ENCODE assay signal across 21 cellular contexts in genomic region chr6:118641042-118641441, GRCh38. TPM values are rescaled to one million over a fixed set of nuclear protein-coding genes. Genes with fewer than 3 reads are reported as not detected.
DNase-seq lines count a peak whose midpoint lies in the region; ATAC-seq and TF ChIP-seq lines count a peak whose summit lies in the region.
"Had no signal": no experiment of that assay in that cellular context is flagged by ENCODE, and none has a peak within 500 bp of the region (broad histone marks: within the 10 kb centered on the region; RNA-seq: fewer than 3 reads in every experiment).

No MANE protein-coding gene starts in this region.

- no peak overlapping the region for H3K4me3 Mint-ChIP-seq in activated CD8-positive, alpha-beta T cell treated with anti-CD3 and anti-CD28 coated beads for 36 hours
- H3K4me3 Mint-ChIP-seq in activated CD8-positive, alpha-beta T cell treated with anti-CD3 and anti-CD28 coated beads, Interleukin-2, amount 10 ng/mL, durations not matched to agents 7 days and 5 days, result no peak overlapping the region
- H3K4me3 Mint-ChIP-seq in HFFc6 (no peak overlapping the region), mesothelial cell of epicardium (no peak overlapping the region)
- H3K4me3 Mint-ChIP-seq in activated CD4-positive, alpha-beta memory T cell treated with anti-CD3 and anti-CD28 coated beads, Interleukin-2, amount 10 ng/mL, durations not matched to agents 7 days and 5 days, result no peak overlapping the region

- CTCF ChIA-PET in activated CD8-positive, alpha-beta T cell treated with anti-CD3 and anti-CD28 coated beads for 36 hours (lab: Charles Lee), result no interaction called here
- CTCF ChIA-PET in activated CD8-positive, alpha-beta T cell treated with anti-CD3 and anti-CD28 coated beads, Interleukin-2, amount 10 ng/mL, durations not matched to agents 7 days and 5 days (lab: Charles Lee), result interaction anchor here (1.1 to 1.4 kb wide), 2 partner anchors 76 to 135 kb away, joined by 3 read pairs; no protein-coding TSS in a partner anchor
- CTCF ChIA-PET in activated CD4-positive, alpha-beta memory T cell treated with anti-CD3 and anti-CD28 coated beads, Interleukin-2, amount 10 ng/mL, durations not matched to agents 7 days and 5 days (lab: Charles Lee), result no interaction called here

- peaks cover 23% of the 10 kb centered on the region for H3K36me3 Mint-ChIP-seq in activated CD8-positive, alpha-beta T cell treated with anti-CD3 and anti-CD28 coated beads for 36 hours (ENCODE audit: low read depth)
- H3K36me3 Mint-ChIP-seq in activated CD8-positive, alpha-beta T cell treated with anti-CD3 and anti-CD28 coated beads, Interleukin-2, amount 10 ng/mL, durations not matched to agents 7 days and 5 days (ENCODE audit: low read depth), result peaks cover 33% of the 10 kb centered on the region
- peaks cover 5% of the 10 kb centered on the region; the same call in 1 of the 2 replicates for H3K36me3 Mint-ChIP-seq in HFFc6 (ENCODE audit: low read depth)
- H3K36me3 Mint-ChIP-seq in mesothelial cell of epicardium, result no peaks in the 10 kb centered on the region
- H3K36me3 Mint-ChIP-seq in activated CD4-positive, alpha-beta memory T cell treated with anti-CD3 and anti-CD28 coated beads, Interleukin-2, amount 10 ng/mL, durations not matched to agents 7 days and 5 days (ENCODE audit: low read depth), result peaks cover 18% of the 10 kb centered on the region

- peaks cover 68% of the 10 kb centered on the region for H3K4me1 Mint-ChIP-seq in activated CD8-positive, alpha-beta T cell treated with anti-CD3 and anti-CD28 coated beads for 36 hours (ENCODE audit: low read depth)
- peaks cover 40% of the 10 kb centered on the region for H3K4me1 Mint-ChIP-seq in activated CD8-positive, alpha-beta T cell treated with anti-CD3 and anti-CD28 coated beads, Interleukin-2, amount 10 ng/mL, durations not matched to agents 7 days and 5 days (ENCODE audit: low read depth)
- H3K4me1 Mint-ChIP-seq in HFFc6 (ENCODE audit: low read depth) (peaks cover 23% of the 10 kb centered on the region), mesothelial cell of epicardium (peaks cover 10% of the 10 kb centered on the region)
- peaks cover 31% of the 10 kb centered on the region for H3K4me1 Mint-ChIP-seq in activated CD4-positive, alpha-beta memory T cell treated with anti-CD3 and anti-CD28 coated beads, Interleukin-2, amount 10 ng/mL, durations not matched to agents 7 days and 5 days

- POLR2A ChIA-PET in activated CD8-positive, alpha-beta T cell treated with anti-CD3 and anti-CD28 coated beads for 36 hours (lab: Charles Lee), result no interaction called here
- POLR2A ChIA-PET in activated CD8-positive, alpha-beta T cell treated with anti-CD3 and anti-CD28 coated beads, Interleukin-2, amount 10 ng/mL, durations not matched to agents 7 days and 5 days (lab: Charles Lee), result no interaction called here
- POLR2A ChIA-PET in activated CD4-positive, alpha-beta memory T cell treated with anti-CD3 and anti-CD28 coated beads, Interleukin-2, amount 10 ng/mL, durations not matched to agents 7 days and 5 days (lab: Charles Lee), result interaction anchor here (0.9 kb wide), 1 partner anchor 10 kb away, joined by 3 read pairs; the partner anchor contains the start of gene CEP85L

- no peak for DNase-seq in activated CD8-positive, alpha-beta T cell treated with anti-CD3 and anti-CD28 coated beads for 36 hours
- DNase-seq in activated CD8-positive, alpha-beta T cell treated with anti-CD3 and anti-CD28 coated beads, Interleukin-2, amount 10 ng/mL, durations not matched to agents 7 days and 5 days, result no peak
- DNase-seq in HFFc6, result no peak
- peak; percentile 62 for DNase-seq in amniotic epithelial cell (ENCODE audit: low read depth)
- no peak for DNase-seq in mesothelial cell of epicardium (ENCODE audit: low spot score in 2 of 2, unreplicated experiment in 2 of 2)
- DNase-seq in activated CD4-positive, alpha-beta memory T cell treated with anti-CD3 and anti-CD28 coated beads, Interleukin-2, amount 10 ng/mL, durations not matched to agents 7 days and 5 days, result no peak
- DNase-seq in effector CD8-positive, alpha-beta T cell (lab: John Stamatoyannopoulos, UW), result no peak
- DNase-seq: 8988T, DMS53, GDM1, H7, NCI-H1105, NCI-H146, NCI-H2029, NCI-H2227 treated with DMSO at 0.1 percent for 48 hours, NCI-H510A, NCI-H748 treated with DMSO at 0.1 percent for 48 hours, PC-9, RPMI8226, SHP77 had no signal

- intact Hi-C loops in activated CD8-positive, alpha-beta T cell treated with anti-CD3 and anti-CD28 coated beads for 36 hours (cut with micrococcal nuclease), result no loop called here

- H3K27me3 Mint-ChIP-seq in activated CD8-positive, alpha-beta T cell treated with anti-CD3 and anti-CD28 coated beads for 36 hours, result no peaks in the 10 kb centered on the region
- no peaks in the 10 kb centered on the region for H3K27me3 Mint-ChIP-seq in activated CD8-positive, alpha-beta T cell treated with anti-CD3 and anti-CD28 coated beads, Interleukin-2, amount 10 ng/mL, durations not matched to agents 7 days and 5 days (ENCODE audit: low read depth)
- H3K27me3 Mint-ChIP-seq in HFFc6 (ENCODE audit: insufficient read depth) (no peaks in the 10 kb centered on the region; the same call in 1 of the 2 replicates), mesothelial cell of epicardium (ENCODE audit: low read depth) (no peaks in the 10 kb centered on the region)
- H3K27me3 Mint-ChIP-seq in activated CD4-positive, alpha-beta memory T cell treated with anti-CD3 and anti-CD28 coated beads, Interleukin-2, amount 10 ng/mL, durations not matched to agents 7 days and 5 days, result no peaks in the 10 kb centered on the region

- peaks cover 7% of the 10 kb centered on the region for H3K9me3 Mint-ChIP-seq in activated CD8-positive, alpha-beta T cell treated with anti-CD3 and anti-CD28 coated beads for 36 hours
- no peaks in the 10 kb centered on the region for H3K9me3 Mint-ChIP-seq in activated CD8-positive, alpha-beta T cell treated with anti-CD3 and anti-CD28 coated beads, Interleukin-2, amount 10 ng/mL, durations not matched to agents 7 days and 5 days (ENCODE audit: insufficient read depth)
- no peaks in the 10 kb centered on the region for H3K9me3 Mint-ChIP-seq in HFFc6
- peaks cover 7% of the 10 kb centered on the region for H3K9me3 Mint-ChIP-seq in mesothelial cell of epicardium
- no peaks in the 10 kb centered on the region for H3K9me3 Mint-ChIP-seq in activated CD4-positive, alpha-beta memory T cell treated with anti-CD3 and anti-CD28 coated beads, Interleukin-2, amount 10 ng/mL, durations not matched to agents 7 days and 5 days

- no peak for ATAC-seq in activated CD8-positive, alpha-beta T cell treated with anti-CD3 and anti-CD28 coated beads for 36 hours
- ATAC-seq in activated CD8-positive, alpha-beta T cell treated with anti-CD3 and anti-CD28 coated beads, Interleukin-2, amount 10 ng/mL, durations not matched to agents 7 days and 5 days, result no peak
- ATAC-seq in HG03108 (IDR thresholded peaks at IDR 0.05; ENCODE audit: unreplicated experiment), result no peak

- no peak for TF ChIP-seq CTCF in activated CD8-positive, alpha-beta T cell treated with anti-CD3 and anti-CD28 coated beads for 36 hours (IDR thresholded peaks at IDR 0.05)
- TF ChIP-seq CTCF in HFFc6 (IDR thresholded peaks at IDR 0.05), result no peak
- no peak for TF ChIP-seq CTCF in mesothelial cell of epicardium (IDR thresholded peaks at IDR 0.05; ENCODE audit: unreplicated experiment)

- H3K27ac Mint-ChIP-seq in activated CD8-positive, alpha-beta T cell treated with anti-CD3 and anti-CD28 coated beads for 36 hours, result peak overlapping the region; percentile 6
- H3K27ac Mint-ChIP-seq in activated CD8-positive, alpha-beta T cell treated with anti-CD3 and anti-CD28 coated beads, Interleukin-2, amount 10 ng/mL, durations not matched to agents 7 days and 5 days, result no peak overlapping the region
- peak overlapping the region; percentile 1; the same call in 1 of the 2 replicates for H3K27ac Mint-ChIP-seq in HFFc6
- H3K27ac Mint-ChIP-seq in mesothelial cell of epicardium, result peak overlapping the region; percentile 5
- no peak overlapping the region for H3K27ac Mint-ChIP-seq in activated CD4-positive, alpha-beta memory T cell treated with anti-CD3 and anti-CD28 coated beads, Interleukin-2, amount 10 ng/mL, durations not matched to agents 7 days and 5 days

RNA-seq across cellular contexts. Expression of gene CEP85L, which starts 10.3 kb away (rescaled TPM):
- total RNA-seq in activated CD8-positive, alpha-beta T cell treated with anti-CD3 and anti-CD28 coated beads for 36 hours, result 10 to 100 TPM; 39.6 to 40.3 TPM
- 10 to 100 TPM; 45.7 to 48.7 TPM for total RNA-seq in activated CD8-positive, alpha-beta T cell treated with anti-CD3 and anti-CD28 coated beads, Interleukin-2, amount 10 ng/mL, durations not matched to agents 7 days and 5 days
- total RNA-seq in HFFc6 (2021; fragmentation: NEBNext Ultra II Directional; extraction: Animal tissue kit (Norgen Biotek cat#: 25700)), result 1 to 10 TPM; 6.6 to 8.8 (median 7.6) TPM
- 20.6 to 23.5 TPM (median 23.1 TPM) in 3 replicates for total RNA-seq in mesothelial cell of epicardium
- 10 to 100 TPM; 36.2 to 38.0 TPM for total RNA-seq in activated CD4-positive, alpha-beta memory T cell treated with anti-CD3 and anti-CD28 coated beads, Interleukin-2, amount 10 ng/mL, durations not matched to agents 7 days and 5 days

Comparison
In these comparisons a context has a peak if more than half of its experiments do, and no peak if none do; other contexts are left out.
1. H3K27ac Mint-ChIP-seq: peak in activated CD8-positive, alpha-beta T cell treated with anti-CD3 and anti-CD28 coated beads for 36 hours (single experiment), HFFc6 (single experiment) and mesothelial cell of epicardium (single experiment); none in activated CD8-positive, alpha-beta T cell treated with anti-CD3 and anti-CD28 coated beads, Interleukin-2, amount 10 ng/mL, durations not matched to agents 7 days and 5 days (single experiment) and activated CD4-positive, alpha-beta memory T cell treated with anti-CD3 and anti-CD28 coated beads, Interleukin-2, amount 10 ng/mL, durations not matched to agents 7 days and 5 days (single experiment).